ENCODE assay signal across 8 cellular contexts in the genomic region with DNA sequence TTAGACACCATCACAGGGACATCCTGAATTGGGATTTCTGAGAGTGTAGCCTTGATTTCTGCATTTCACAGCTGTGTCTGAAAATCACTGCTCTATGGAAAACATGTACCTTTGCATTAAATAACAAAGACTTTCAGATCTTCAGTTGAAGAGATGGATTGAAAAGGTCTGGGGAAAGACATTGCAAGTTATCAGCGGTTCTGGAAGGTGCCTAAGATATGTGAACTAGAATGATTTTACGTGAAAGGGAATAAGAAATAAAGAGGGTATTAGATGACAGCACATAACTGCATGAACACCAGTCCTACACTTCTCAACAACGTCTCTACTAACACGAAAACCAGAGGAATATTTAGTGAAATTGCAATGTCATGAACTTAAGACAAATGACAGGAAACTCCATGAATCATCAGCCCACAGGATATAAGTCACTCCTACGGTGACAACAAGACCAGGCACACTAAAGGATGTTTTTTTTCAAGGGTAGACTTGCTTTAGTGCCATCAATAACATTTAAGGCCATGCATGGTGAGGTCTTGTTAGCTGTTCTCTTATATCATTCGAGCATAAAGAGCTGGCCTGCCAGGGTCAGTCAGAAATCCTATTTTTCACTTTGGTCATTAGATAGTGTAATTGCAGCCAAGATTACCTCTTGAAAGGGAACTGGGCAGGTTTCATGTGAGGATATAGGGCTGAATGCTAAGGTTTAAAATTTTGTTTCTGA.
DNase-seq lines count a peak whose midpoint lies in the region; ATAC-seq and TF ChIP-seq lines count a peak whose summit lies in the region.

No MANE protein-coding gene starts in this region.

- peaks cover 37% of the 10 kb centered on the region for H3K4me1 Mint-ChIP-seq in activated T-cell treated with anti-CD3 and anti-CD28 coated beads, Interleukin-2, amount 50 U/mL, for 24 hours (ENCODE audit: low read depth)

- no peaks in the 10 kb centered on the region for H3K27me3 Mint-ChIP-seq in activated T-cell treated with anti-CD3 and anti-CD28 coated beads, Interleukin-2, amount 50 U/mL, for 24 hours

- no peak for DNase-seq in activated T-cell treated with anti-CD3 and anti-CD28 coated beads, Interleukin-2, amount 50 U/mL, for 24 hours
- DNase-seq in activated T-cell treated with anti-CD3 and anti-CD28 coated beads for 4 hours (no peak), SIG-M5 treated with dmso at 0.1 percent for 504 hours (lab: John Stamatoyannopoulos, UW; ENCODE audit: unreplicated experiment) (peak; percentile 89), epithelial cell of proximal tubule (ENCODE audit: low read depth) (peak; percentile 35), posterior vena cava (ENCODE audit: low spot score) (no peak)
- no peak for DNase-seq in stimulated activated naive CD8-positive, alpha-beta T cell treated with anti-CD3 and anti-CD28 coated beads, Interleukin-15, Interleukin-2, amounts not matched to agents 100 U/mL and 50 U/mL, for 24 hours
- DNase-seq in stimulated activated CD4-positive, alpha-beta T cell treated with anti-CD3 and anti-CD28 coated beads, Interleukin-4, amount 100 ng/mL, for 4 hours = no peak

- no peak for TF ChIP-seq CTCF in epithelial cell of proximal tubule (conservative IDR thresholded peaks at IDR 0.05; ENCODE audit: low read depth, low read length)

- no peaks in the 10 kb centered on the region for H3K9me3 Mint-ChIP-seq in activated T-cell treated with anti-CD3 and anti-CD28 coated beads, Interleukin-2, amount 50 U/mL, for 24 hours

- peak overlapping the region; percentile 93 for H3K27ac Mint-ChIP-seq in activated T-cell treated with anti-CD3 and anti-CD28 coated beads, Interleukin-2, amount 50 U/mL, for 24 hours

- peak; percentile 90 for ATAC-seq in stimulated activated naive CD8-positive, alpha-beta T cell treated with anti-CD3 and anti-CD28 coated beads, Interleukin-15, Interleukin-2, amounts not matched to agents 100 U/mL and 50 U/mL, for 24 hours
- ATAC-seq in GM21526 (IDR thresholded peaks at IDR 0.05; ENCODE audit: low FRiP score, unreplicated experiment) = no peak

- intact Hi-C loops in posterior vena cava (cut with DNase I) = no loop called here

- no peaks in the 10 kb centered on the region for H3K36me3 Mint-ChIP-seq in activated T-cell treated with anti-CD3 and anti-CD28 coated beads, Interleukin-2, amount 50 U/mL, for 24 hours (ENCODE audit: low read depth)

- no peak overlapping the region for H3K4me3 ChIP-seq in epithelial cell of proximal tubule (ENCODE audit: low read depth, low read length)

- peak overlapping the region; percentile 49 for H3K4me3 Mint-ChIP-seq in activated T-cell treated with anti-CD3 and anti-CD28 coated beads, Interleukin-2, amount 50 U/mL, for 24 hours

Comparison
In these comparisons a context has a peak if more than half of its experiments do, and no peak if none do; other contexts are left out.
1. DNase-seq: peak in SIG-M5 treated with dmso at 0.1 percent for 504 hours (single experiment) and epithelial cell of proximal tubule (single experiment); none in activated T-cell treated with anti-CD3 and anti-CD28 coated beads, Interleukin-2, amount 50 U/mL, for 24 hours (single experiment), activated T-cell treated with anti-CD3 and anti-CD28 coated beads for 4 hours (single experiment), stimulated activated naive CD8-positive, alpha-beta T cell treated with anti-CD3 and anti-CD28 coated beads, Interleukin-15, Interleukin-2, amounts not matched to agents 100 U/mL and 50 U/mL, for 24 hours (single experiment), posterior vena cava (single experiment) and stimulated activated CD4-positive, alpha-beta T cell treated with anti-CD3 and anti-CD28 coated beads, Interleukin-4, amount 100 ng/mL, for 4 hours (0 of 2).